ENCODE assay signal across 1 cellular context in genomic region chr11:124740277-124740882, GRCh38.
A peak's percentile ranks its signal among the peaks of the same experiment; 100 is the strongest.
TF ChIP-seq lines count a peak whose summit lies in the region.

No MANE protein-coding gene starts in this region.

TF ChIP-seq in GM12878, 131 proteins besides CTCF, POLR2A, EP300 and RAD21 (continued from another document):
- TF ChIP-seq DPF2 (IDR thresholded peaks at IDR 0.05) (0 out of 2 replicates have a peak, but pooled peaks have one; percentile 24), GATAD2B (conservative IDR thresholded peaks at IDR 0.05; ENCODE audit: low read depth) (0 out of 2 replicates have a peak, but pooled peaks have one; percentile 57), RUNX3 (IDR thresholded peaks at IDR 0.05; ENCODE audit: low read length) (peak; percentile 46; the same call in 1 of the 2 replicates), MXI1 (IDR thresholded peaks at IDR 0.05; ENCODE audit: low read depth, low read length) (no peak), SMAD5 (IDR thresholded peaks at IDR 0.05; ENCODE audit: low read depth) (no peak), EGR1 (IDR thresholded peaks at IDR 0.05; ENCODE audit: borderline replicate concordance in 1 of 2, low read depth in 2 of 2, low read length in 2 of 2) (peak in 1 of 2 experiments; percentile 43; a peak in 1 of 3 replicates), SKIL (IDR thresholded peaks at IDR 0.05; ENCODE audit: low read depth, poor library complexity, severe bottlenecking) (no peak), NBN (IDR thresholded peaks at IDR 0.05) (0 out of 2 replicates have a peak, but pooled peaks have one; percentile 30), ZSCAN29 (IDR thresholded peaks at IDR 0.05) (no peak), PBX3 (IDR thresholded peaks at IDR 0.05; ENCODE audit: insufficient replicate concordance, low read depth, low read length) (peak; percentile 11), BACH1 (IDR thresholded peaks at IDR 0.05; ENCODE audit: borderline replicate concordance) (0 out of 2 replicates have a peak, but pooled peaks have one; percentile 13), MAX (IDR thresholded peaks at IDR 0.05; ENCODE audit: low read depth, low read length) (no peak), SMAD1 (IDR thresholded peaks at IDR 0.05; ENCODE audit: low read depth, partially characterized antibody) (no peak), FOXK2 (IDR thresholded peaks at IDR 0.05) (no peak)
